Comparison of ENCODE assay signal across 1 cellular context in the genomic region with DNA sequence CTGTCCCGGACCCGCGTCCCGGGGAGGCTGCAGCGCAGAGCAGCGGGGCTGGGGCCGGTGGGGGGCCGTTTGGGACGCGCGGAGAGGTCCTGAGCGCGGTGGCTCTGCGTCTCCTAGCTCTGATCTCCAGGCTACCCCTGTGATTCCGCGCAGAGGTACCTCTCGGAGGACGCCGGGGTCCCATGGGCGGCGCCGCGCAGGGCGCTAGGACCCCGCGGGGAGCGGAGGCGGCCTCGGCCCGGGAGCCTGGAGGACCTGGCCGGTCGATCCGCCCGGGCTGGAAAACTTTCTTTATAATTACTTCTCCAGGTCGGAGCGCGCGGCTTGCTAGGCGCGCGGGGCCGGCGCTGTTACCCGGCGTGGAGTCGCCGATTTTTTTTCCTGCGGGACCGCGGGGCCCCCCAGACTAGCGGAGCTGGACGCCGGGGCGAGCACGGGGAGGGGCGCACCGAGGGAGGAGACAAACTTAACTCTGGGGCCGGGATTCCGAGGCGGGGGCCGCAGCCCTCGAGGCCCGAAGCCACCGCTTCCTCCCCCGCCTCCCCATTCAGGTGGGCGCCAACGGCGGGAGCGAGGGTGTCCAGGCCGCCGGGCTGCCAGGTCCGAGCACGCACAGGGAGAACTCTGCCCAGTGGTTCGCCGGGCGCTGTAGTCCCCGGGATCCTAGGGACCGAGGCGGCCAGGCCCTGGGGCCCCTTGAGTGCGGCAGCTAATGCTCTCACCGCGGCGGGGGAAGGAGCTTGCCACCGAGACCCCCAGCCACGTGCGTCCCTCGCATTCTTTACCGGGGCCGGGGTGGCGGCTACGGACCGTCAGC.
TF ChIP-seq lines count a peak whose summit lies in the region.

No MANE protein-coding gene starts in this region.

TF ChIP-seq in A549, 52 proteins besides CTCF, POLR2A, EP300 and RAD21 (continued from another document):
- 0 out of 2 replicates have a peak, but pooled peaks have one; percentile 10 for TF ChIP-seq TFCP2L1 (CRISPR knock-in tag; IDR thresholded peaks at IDR 0.05)
- TF ChIP-seq NPAS2 (CRISPR knock-in tag; IDR thresholded peaks at IDR 0.05; ENCODE audit: borderline replicate concordance) = no peak
- no peak for TF ChIP-seq HOXB5 (CRISPR knock-in tag; IDR thresholded peaks at IDR 0.05)
- TF ChIP-seq CHD4 (IDR thresholded peaks at IDR 0.05; ENCODE audit: borderline replicate concordance) = peak; percentile 59; the same call in 1 of the 2 replicates
- no peak for TF ChIP-seq GATA3 (IDR thresholded peaks at IDR 0.05; ENCODE audit: borderline replicate concordance)
